8 cellular contexts compared by ENCODE assay signal in genomic region chr1:28668191-28668955, GRCh38. TPM values are rescaled to one million over a fixed set of nuclear protein-coding genes. Genes with fewer than 3 reads are reported as not detected.
DNase-seq lines count a peak whose midpoint lies in the region; ATAC-seq and TF ChIP-seq lines count a peak whose summit lies in the region.

Gene GMEB1 (plus strand): TSS chr1:28668784. CDS start chr1:28683613, 14,829 bp downstream.

- DNase-seq in GM10266 (ENCODE audit: extremely low spot score) = peak; percentile 96
- DNase-seq in NCI-H1436 (lab: John Stamatoyannopoulos, UW) = peak; percentile 89
- peak; percentile 94 for DNase-seq in cardiac septum (ENCODE audit: low spot score)
- peak; percentile 81 for DNase-seq in pons (ENCODE audit: low spot score)
- peak; percentile 69 to 73 for DNase-seq in tibial nerve (ENCODE audit: low spot score in 2 of 2)

- H3K27me3 ChIP-seq in tibial nerve = no peaks in the 10 kb centered on the region

- H3K4me1 ChIP-seq in tibial nerve = peaks cover 0 to 30% (median 21%) of the 10 kb centered on the region in 4 donors

- no peaks in the 10 kb centered on the region for H3K9me3 ChIP-seq in tibial nerve

- H3K36me3 ChIP-seq in tibial nerve = no peaks in the 10 kb centered on the region

- H3K27ac ChIP-seq in adipose tissue (ENCODE audit: low read depth, low read length) (peak within 1 kb of the TSS; percentile 88), tibial nerve (peak within 1 kb of the TSS; percentile 82 to 100 (median 100))

- no peak for TF ChIP-seq CTCF in GM10266 (IDR thresholded peaks at IDR 0.05; ENCODE audit: control insufficient read depth, insufficient read depth, low read depth, missing control alignments)
- peak in 2 of 5 experiments; percentile 15 to 39 for TF ChIP-seq CTCF in tibial nerve (IDR thresholded peaks at IDR 0.05)

- ATAC-seq in HG02678 (IDR thresholded peaks at IDR 0.05; ENCODE audit: unreplicated experiment) = peak; percentile 81

- peak within 1 kb of the TSS; percentile 51 to 99 (median 98) for H3K4me3 ChIP-seq in tibial nerve

- no peak for TF ChIP-seq EP300 in tibial nerve (IDR thresholded peaks at IDR 0.05)

- WGBS in adipose tissue, 3 donors = 0 to 2% (median 1%) methylated on average over 34 to 50 of the region's 57 CpGs
- 2% methylated on average over 8 to 15 of the region's 57 CpGs for WGBS in tibial nerve, 2 donors

- intact Hi-C loops in T-helper 1 cell treated with Interleukin-12 subunit alpha and Interleukin-12 subunit beta and Interleukin-4 antibody, amounts not matched to agents 30 ng/mL and 1 ng/mL, for 36 hours (cut with micrococcal nuclease) = loop anchor here (1.0 to 5.0 kb wide), 6 partner anchors 20 to 514 kb away; partner anchors contain the start of genes RNU11, SRSF4, TAF12 and YTHDF2
- intact Hi-C loops in cardiac septum (cut with DNase I) = loop anchor here (1.0 to 5.0 kb wide), 3 partner anchors 20 to 86 kb away; partner anchors contain the start of genes RNU11 and YTHDF2

- no peak for TF ChIP-seq POLR2A in tibial nerve (IDR thresholded peaks at IDR 0.05)

RNA-seq across cellular contexts. Expression of gene GMEB1, which starts in this region (rescaled TPM):
- total RNA-seq in T-helper 1 cell treated with Interleukin-12 subunit alpha and Interleukin-12 subunit beta and Interleukin-4 antibody, amounts not matched to agents 30 ng/mL and 1 ng/mL, for 36 hours = 28.2 and 29.4 TPM in 2 replicates
- 1 to 10 TPM; 2.8 to 5.6 (median 5.2) TPM for polyA plus RNA-seq in adipose tissue
- total RNA-seq in cardiac septum (8.2 TPM), tibial nerve (10 to 100 TPM in 2 of 4 donors, 1 to 10 TPM in 2; 7.1 to 16.2 (median 11.0) TPM)

Comparison
In these comparisons a context has a peak if more than half of its experiments do, and no peak if none do; other contexts are left out.
1. Peak in every context shown above with its lines: DNase-seq, ATAC-seq, H3K4me3 ChIP-seq and H3K27ac ChIP-seq.